In the genomic region with DNA sequence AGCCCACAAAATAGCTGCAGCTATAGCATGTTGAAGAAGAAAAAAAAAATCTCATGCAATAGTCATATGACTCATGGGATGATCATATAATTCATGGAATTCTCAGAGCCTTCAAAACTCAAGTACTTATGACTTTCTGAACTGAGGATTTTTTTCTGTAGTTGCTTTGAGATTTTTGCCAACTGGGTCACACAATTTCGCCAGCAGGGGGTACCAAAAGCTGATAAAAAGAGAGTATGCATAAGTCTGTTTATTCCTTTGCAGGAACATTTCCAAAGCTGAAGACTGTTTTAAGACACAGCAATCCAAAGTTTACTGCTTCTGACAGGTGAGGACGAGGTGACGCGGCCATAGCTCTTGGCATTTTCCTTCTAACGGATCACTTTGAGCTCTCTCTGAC, we compare ENCODE assay signal across 1 cellular context.
TF ChIP-seq lines count a peak whose summit lies in the region.

No MANE protein-coding gene starts in this region.

TF ChIP-seq in K562, 482 proteins besides CTCF, POLR2A, EP300 and RAD21 (continued from another document):
- TF ChIP-seq, protein P1, sequence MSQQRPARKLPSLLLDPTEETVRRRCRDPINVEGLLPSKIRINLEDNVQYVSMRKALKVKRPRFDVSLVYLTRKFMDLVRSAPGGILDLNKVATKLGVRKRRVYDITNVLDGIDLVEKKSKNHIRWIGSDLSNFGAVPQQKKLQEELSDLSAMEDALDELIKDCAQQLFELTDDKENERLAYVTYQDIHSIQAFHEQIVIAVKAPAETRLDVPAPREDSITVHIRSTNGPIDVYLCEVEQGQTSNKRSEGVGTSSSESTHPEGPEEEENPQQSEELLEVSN (IDR thresholded peaks at IDR 0.05; ENCODE audit: borderline replicate concordance in 1 of 2, extremely low read depth in 1 of 2, insufficient read depth in 1 of 2, insufficient read length in 1 of 2, low read depth in 1 of 2, low read length in 1 of 2, poor library complexity in 1 of 2, severe bottlenecking in 1 of 2), result no peak
- TF ChIP-seq, protein P2, sequence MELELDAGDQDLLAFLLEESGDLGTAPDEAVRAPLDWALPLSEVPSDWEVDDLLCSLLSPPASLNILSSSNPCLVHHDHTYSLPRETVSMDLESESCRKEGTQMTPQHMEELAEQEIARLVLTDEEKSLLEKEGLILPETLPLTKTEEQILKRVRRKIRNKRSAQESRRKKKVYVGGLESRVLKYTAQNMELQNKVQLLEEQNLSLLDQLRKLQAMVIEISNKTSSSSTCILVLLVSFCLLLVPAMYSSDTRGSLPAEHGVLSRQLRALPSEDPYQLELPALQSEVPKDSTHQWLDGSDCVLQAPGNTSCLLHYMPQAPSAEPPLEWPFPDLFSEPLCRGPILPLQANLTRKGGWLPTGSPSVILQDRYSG (tag; conservative IDR thresholded peaks at IDR 0.05; ENCODE audit: low read depth), result no peak
- TF ChIP-seq ZNF121 (CRISPR knock-in tag; conservative IDR thresholded peaks at IDR 0.05), result no peak
- no peak for TF ChIP-seq JUN (IDR thresholded peaks at IDR 0.05; ENCODE audit: borderline replicate concordance, low read depth, low read length)
- no peak for TF ChIP-seq JUN (CRISPR knock-in tag; IDR thresholded peaks at IDR 0.05; ENCODE audit: borderline replicate concordance)
- TF ChIP-seq, protein P3, sequence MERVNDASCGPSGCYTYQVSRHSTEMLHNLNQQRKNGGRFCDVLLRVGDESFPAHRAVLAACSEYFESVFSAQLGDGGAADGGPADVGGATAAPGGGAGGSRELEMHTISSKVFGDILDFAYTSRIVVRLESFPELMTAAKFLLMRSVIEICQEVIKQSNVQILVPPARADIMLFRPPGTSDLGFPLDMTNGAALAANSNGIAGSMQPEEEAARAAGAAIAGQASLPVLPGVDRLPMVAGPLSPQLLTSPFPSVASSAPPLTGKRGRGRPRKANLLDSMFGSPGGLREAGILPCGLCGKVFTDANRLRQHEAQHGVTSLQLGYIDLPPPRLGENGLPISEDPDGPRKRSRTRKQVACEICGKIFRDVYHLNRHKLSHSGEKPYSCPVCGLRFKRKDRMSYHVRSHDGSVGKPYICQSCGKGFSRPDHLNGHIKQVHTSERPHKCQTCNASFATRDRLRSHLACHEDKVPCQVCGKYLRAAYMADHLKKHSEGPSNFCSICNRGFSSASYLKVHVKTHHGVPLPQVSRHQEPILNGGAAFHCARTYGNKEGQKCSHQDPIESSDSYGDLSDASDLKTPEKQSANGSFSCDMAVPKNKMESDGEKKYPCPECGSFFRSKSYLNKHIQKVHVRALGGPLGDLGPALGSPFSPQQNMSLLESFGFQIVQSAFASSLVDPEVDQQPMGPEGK (CRISPR knock-in tag; IDR thresholded peaks at IDR 0.05; ENCODE audit: borderline replicate concordance), result no peak
- no peak for TF ChIP-seq DACH1 (IDR thresholded peaks at IDR 0.05; ENCODE audit: partially characterized antibody)
- TF ChIP-seq KLF13 (tag; IDR thresholded peaks at IDR 0.05; ENCODE audit: borderline replicate concordance, low read depth), result no peak
- no peak for TF ChIP-seq ZNF699 (CRISPR knock-in tag; IDR thresholded peaks at IDR 0.05; ENCODE audit: insufficient replicate concordance)
- no peak for TF ChIP-seq NELFE (IDR thresholded peaks at IDR 0.05; ENCODE audit: insufficient read depth, insufficient read length)
- TF ChIP-seq, protein P4, sequence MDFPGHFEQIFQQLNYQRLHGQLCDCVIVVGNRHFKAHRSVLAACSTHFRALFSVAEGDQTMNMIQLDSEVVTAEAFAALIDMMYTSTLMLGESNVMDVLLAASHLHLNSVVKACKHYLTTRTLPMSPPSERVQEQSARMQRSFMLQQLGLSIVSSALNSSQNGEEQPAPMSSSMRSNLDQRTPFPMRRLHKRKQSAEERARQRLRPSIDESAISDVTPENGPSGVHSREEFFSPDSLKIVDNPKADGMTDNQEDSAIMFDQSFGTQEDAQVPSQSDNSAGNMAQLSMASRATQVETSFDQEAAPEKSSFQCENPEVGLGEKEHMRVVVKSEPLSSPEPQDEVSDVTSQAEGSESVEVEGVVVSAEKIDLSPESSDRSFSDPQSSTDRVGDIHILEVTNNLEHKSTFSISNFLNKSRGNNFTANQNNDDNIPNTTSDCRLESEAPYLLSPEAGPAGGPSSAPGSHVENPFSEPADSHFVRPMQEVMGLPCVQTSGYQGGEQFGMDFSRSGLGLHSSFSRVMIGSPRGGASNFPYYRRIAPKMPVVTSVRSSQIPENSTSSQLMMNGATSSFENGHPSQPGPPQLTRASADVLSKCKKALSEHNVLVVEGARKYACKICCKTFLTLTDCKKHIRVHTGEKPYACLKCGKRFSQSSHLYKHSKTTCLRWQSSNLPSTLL (IDR thresholded peaks at IDR 0.05), result no peak
- no peak for TF ChIP-seq ZBTB17 (CRISPR knock-in tag; IDR thresholded peaks at IDR 0.05)
